Comparison of ENCODE assay signal across 8 cellular contexts in genomic region chr12:6869049-6870021, GRCh38. TPM values are rescaled to one million over a fixed set of nuclear protein-coding genes. Genes with fewer than 3 reads are reported as not detected.
A peak's percentile ranks its signal among the peaks of the same experiment; 100 is the strongest.
DNase-seq lines count a peak whose midpoint lies in the region; ATAC-seq and TF ChIP-seq lines count a peak whose summit lies in the region.

No MANE protein-coding gene starts in this region.

- H3K9ac ChIP-seq in Karpas-422 (ENCODE audit: low read length) (peak overlapping the region; percentile 100), neural progenitor cell (no peak overlapping the region)

- no peaks in the 10 kb centered on the region for H3K9me2 ChIP-seq in Karpas-422 (replicated peaks; ENCODE audit: insufficient read depth, low read length)

- H3K4me3 ChIP-seq in Karpas-422 (ENCODE audit: low read length) (peak overlapping the region; percentile 90), fibroblast of villous mesenchyme (ENCODE audit: low read depth, low read length) (peak overlapping the region; percentile 88), neural progenitor cell (peak overlapping the region; percentile 96), stomach (peak overlapping the region in 3 of 4 donors; percentile 81 to 99 (median 98))

- TF ChIP-seq POLR2A in stomach (IDR thresholded peaks at IDR 0.05) = no peak

- H3K4me1 ChIP-seq in Karpas-422 (ENCODE audit: low read length) (peaks cover 63% of the 10 kb centered on the region), neural progenitor cell (peaks cover 23% of the 10 kb centered on the region), stomach (peaks cover 37 to 71% (median 66%) of the 10 kb centered on the region in 4 donors)

- H3K4me2 ChIP-seq in Karpas-422 (ENCODE audit: low read depth, low read length, poor library complexity, severe bottlenecking) = peak overlapping the region; percentile 100
- H3K4me2 ChIP-seq in neural progenitor cell = peak overlapping the region; percentile 100

- TF ChIP-seq CTCF in Calu3 (IDR thresholded peaks at IDR 0.05; ENCODE audit: unreplicated experiment) (peak; percentile 92), fibroblast of villous mesenchyme (IDR thresholded peaks at IDR 0.05; ENCODE audit: insufficient read depth, low read depth, low read length) (peak; percentile 87), neural progenitor cell (IDR thresholded peaks at IDR 0.05) (peak; percentile 93), stomach (IDR thresholded peaks at IDR 0.05) (peak in 5 of 7 experiments; percentile 85 to 96 (median 90))

- H3K9me3 Mint-ChIP-seq in Calu3 (ENCODE audit: low read depth, unreplicated experiment) = no peaks in the 10 kb centered on the region
- H3K9me3 Mint-ChIP-seq in neural progenitor cell = no peaks in the 10 kb centered on the region

- intact Hi-C loops in Calu3 (cut with micrococcal nuclease; ENCODE audit: unreplicated experiment) (loop anchor here (5.0 kb wide), 2 partner anchors 58 to 73 kb away; partner anchors contain the start of genes ATN1, C12orf57 and RNU7-1), stomach (cut with DNase I; ENCODE audit: low total_unique reads) (no loop called here)

- DNase-seq in Calu3 (peak; percentile 91), Karpas-422 (peak; percentile 93), RKO (ENCODE audit: low spot score) (peak; percentile 65), fibroblast of villous mesenchyme (ENCODE audit: low read depth) (peak; percentile 76), neural progenitor cell (ENCODE audit: low spot score) (peak; percentile 90), stomach (peak; percentile 91)
- DNase-seq in activated T-helper 1 cell treated with anti-CD3 and anti-CD28 coated beads, Interleukin-2, amount 50 U/mL, for 16 hours (ENCODE audit: low read depth in 1 of 2, low spot score in 1 of 2) = peak; percentile 74 to 78

- H3K27ac ChIP-seq in Karpas-422 (ENCODE audit: low read length) (peak overlapping the region; percentile 98), neural progenitor cell (no peak overlapping the region), stomach (peak overlapping the region in 4 of 5 donors; percentile 36 to 98 (median 98))

- peaks cover 87% of the 10 kb centered on the region for H3K36me3 Mint-ChIP-seq in Calu3 (ENCODE audit: insufficient read depth, unreplicated experiment)
- H3K36me3 Mint-ChIP-seq in neural progenitor cell = peaks cover 39% of the 10 kb centered on the region

- H3K36me3 ChIP-seq in Karpas-422 (ENCODE audit: insufficient read depth, low read length) (peaks cover 43% of the 10 kb centered on the region), neural progenitor cell (no peaks in the 10 kb centered on the region), stomach (peaks cover 27 to 45% (median 43%) of the 10 kb centered on the region in 4 donors)

- CTCF ChIA-PET in Calu3 (lab: Charles Lee) = interaction anchor here (0.6 to 2.0 kb wide), 13 partner anchors 11 to 180 kb away, joined by 3 to 24 read pairs (median 9); partner anchors contain the start of genes C12orf57, CDCA3, ENO2 and RNU7-1

- H3F3A ChIP-seq in neural progenitor cell (ENCODE audit: low read depth) = peaks cover 82% of the 10 kb centered on the region

- H2AFZ ChIP-seq in Karpas-422 (ENCODE audit: low read length) = no peak overlapping the region
- H2AFZ ChIP-seq in neural progenitor cell (replicated peaks) = no peak overlapping the region

- no peak for ATAC-seq in HG03025 (IDR thresholded peaks at IDR 0.05; ENCODE audit: low FRiP score, unreplicated experiment)

- no peak for TF ChIP-seq EP300 in stomach (IDR thresholded peaks at IDR 0.05)

- H4K20me1 ChIP-seq in Karpas-422 (ENCODE audit: insufficient read depth, low read depth, low read length) (peaks cover 38% of the 10 kb centered on the region), neural progenitor cell (ENCODE audit: low read depth) (peaks cover 51% of the 10 kb centered on the region)

- 18 to 33% (median 25%) methylated on average over 10 to 12 of the region's 12 CpGs for WGBS in stomach, 5 donors

- BruUV-seq in Calu3 (replicated peaks; lab: Mats Ljungman, UMichigan) = no TSS peak

- no peaks in the 10 kb centered on the region for H3K27me3 ChIP-seq in Karpas-422 (ENCODE audit: low read length)
- no peaks in the 10 kb centered on the region for H3K27me3 ChIP-seq in neural progenitor cell
- H3K27me3 ChIP-seq in stomach = no peaks in the 10 kb centered on the region

- no peaks in the 10 kb centered on the region for H3K9me3 ChIP-seq in Karpas-422 (ENCODE audit: low read length)
- no peaks in the 10 kb centered on the region for H3K9me3 ChIP-seq in neural progenitor cell (ENCODE audit: low read depth)
- no peaks in the 10 kb centered on the region for H3K9me3 ChIP-seq in stomach

- H3K79me2 ChIP-seq in Karpas-422 (ENCODE audit: low read length) (peaks cover 27% of the 10 kb centered on the region), neural progenitor cell (ENCODE audit: low read depth) (peaks cover 47% of the 10 kb centered on the region)

- H3K27ac Mint-ChIP-seq in Calu3 (ENCODE audit: unreplicated experiment) (peak overlapping the region; percentile 91), neural progenitor cell (peak overlapping the region; percentile 86)

- H3K4me3 Mint-ChIP-seq in Calu3 (ENCODE audit: low read depth, unreplicated experiment) = peak overlapping the region; percentile 88
- H3K4me3 Mint-ChIP-seq in neural progenitor cell = peak overlapping the region; percentile 94

- H3K4me1 Mint-ChIP-seq in Calu3 (ENCODE audit: low read depth, unreplicated experiment) (peaks cover 43% of the 10 kb centered on the region), neural progenitor cell (peaks cover 51% of the 10 kb centered on the region)

- no peaks in the 10 kb centered on the region for H3K27me3 Mint-ChIP-seq in Calu3 (ENCODE audit: unreplicated experiment)
- peaks cover 20% of the 10 kb centered on the region for H3K27me3 Mint-ChIP-seq in neural progenitor cell (ENCODE audit: insufficient read depth, low read depth)

RNA-seq across cellular contexts. Expression of gene TPI1, which starts 2.0 kb away (rescaled TPM):
- total RNA-seq in Calu3 (2022) = 608 and 639 TPM in 2 replicates
- 1,584 and 1,673 TPM in 2 replicates for total RNA-seq in Karpas-422 (2014; rRNA removed; shearing (Covaris generic); ENCODE audit: low replicate concordance)
- total RNA-seq in fibroblast of villous mesenchyme = 620 and 695 TPM in 2 replicates
- 1,038 and 1,695 TPM in 2 replicates for total RNA-seq in neural progenitor cell (ENCODE audit: low replicate concordance)
- total RNA-seq in stomach = 100 to 1,000 TPM; 131 to 359 (median 268) TPM
- 100 to 1,000 TPM; 403 to 526 (median 504) TPM for polyA plus RNA-seq in stomach

RNA-seq across cellular contexts. Expression of gene SPSB2, which starts 3.8 kb away (rescaled TPM):
- 18.0 and 21.5 TPM in 2 replicates for total RNA-seq in Calu3 (2022)
- 5.9 and 7.4 TPM in 2 replicates for total RNA-seq in Karpas-422 (2014; rRNA removed; shearing (Covaris generic); ENCODE audit: low replicate concordance)
- 6.0 and 8.7 TPM in 2 replicates for total RNA-seq in fibroblast of villous mesenchyme
- total RNA-seq in neural progenitor cell (ENCODE audit: low replicate concordance) = 0.65 and 6.6 TPM in 2 replicates
- 10 to 100 TPM in 1 of 5 donors, 1 to 10 TPM in 3, not detected in 1; 5.1 to 24.0 (median 6.0) TPM for total RNA-seq in stomach
- polyA plus RNA-seq in stomach = 10 to 100 TPM in 2 of 3 donors, 1 to 10 TPM in 1; 9.9 to 13.4 (median 11.2) TPM

RNA-seq across cellular contexts. Expression of gene USP5, which starts 17.4 kb away (rescaled TPM):
- total RNA-seq in Calu3 (2022) = 126 and 128 TPM in 2 replicates
- 36.9 and 66.6 TPM in 2 replicates for total RNA-seq in Karpas-422 (2014; rRNA removed; shearing (Covaris generic); ENCODE audit: low replicate concordance)
- total RNA-seq in fibroblast of villous mesenchyme = 91.5 and 96.7 TPM in 2 replicates
- total RNA-seq in neural progenitor cell (ENCODE audit: low replicate concordance) = 60.9 and 101 TPM in 2 replicates
- total RNA-seq in stomach = 10 to 100 TPM; 26.3 to 69.4 (median 48.7) TPM
- polyA plus RNA-seq in stomach = 10 to 100 TPM; 20.9 to 29.0 (median 25.0) TPM

RNA-seq across cellular contexts. Expression of gene CDCA3, which starts 18.2 kb away (rescaled TPM):
- 47.9 and 57.1 TPM in 2 replicates for total RNA-seq in Calu3 (2022)
- 47.6 and 70.0 TPM in 2 replicates for total RNA-seq in Karpas-422 (2014; rRNA removed; shearing (Covaris generic); ENCODE audit: low replicate concordance)
- total RNA-seq in fibroblast of villous mesenchyme = 18.4 and 21.2 TPM in 2 replicates
- 62.1 and 73.5 TPM in 2 replicates for total RNA-seq in neural progenitor cell (ENCODE audit: low replicate concordance)
- 10 to 100 TPM in 3 of 5 donors, 1 to 10 TPM in 2; 3.3 to 56.0 (median 19.6) TPM for total RNA-seq in stomach
- polyA plus RNA-seq in stomach = 10 to 100 TPM in 1 of 3 donors, 1 to 10 TPM in 2; 2.1 to 12.2 (median 9.8) TPM

RNA-seq across cellular contexts. Expression of gene GNB3, which starts 28.6 kb away (rescaled TPM):
- total RNA-seq in Calu3 (2022) = not detected in 2 replicates
- total RNA-seq in Karpas-422 (2014; rRNA removed; shearing (Covaris generic); ENCODE audit: low replicate concordance) = 14.9 and 27.0 TPM in 2 replicates
- 1.7 and 3.9 TPM in 2 replicates for total RNA-seq in fibroblast of villous mesenchyme
- 2.7 and 7.6 TPM in 2 replicates for total RNA-seq in neural progenitor cell (ENCODE audit: low replicate concordance)
- 10 to 100 TPM in 1 of 5 donors, 1 to 10 TPM in 2, under 1 TPM in 1, not detected in 1; 0.89 to 11.1 (median 4.5) TPM for total RNA-seq in stomach
- polyA plus RNA-seq in stomach = 1 to 10 TPM in 2 of 3 donors, under 1 TPM in 1; 0.87 to 2.8 (median 2.7) TPM
